8 cellular contexts compared by ENCODE assay signal in genomic region chr4:39062094-39062493, GRCh38. TPM values are rescaled to one million over a fixed set of nuclear protein-coding genes. Genes with fewer than 3 reads are reported as not detected.
A peak's percentile ranks its signal among the peaks of the same experiment; 100 is the strongest.
DNase-seq lines count a peak whose midpoint lies in the region; ATAC-seq, FAIRE-seq and TF ChIP-seq lines count a peak whose summit lies in the region.

Gene KLHL5, plus strand, starts transcription at chr4:39062232. Its CDS starts 421 bp downstream, at chr4:39062653.

- ATAC-seq in GM12878 (peak; percentile 75), GM21737 (IDR thresholded peaks at IDR 0.05; ENCODE audit: unreplicated experiment) (no peak), GM18909 (IDR thresholded peaks at IDR 0.05; ENCODE audit: poor library complexity, unreplicated experiment) (no peak)
- no peak for ATAC-seq in stimulated activated naive CD8-positive, alpha-beta T cell treated with anti-CD3 and anti-CD28 coated beads, Interleukin-15, Interleukin-2, amounts not matched to agents 100 U/mL and 50 U/mL, for 24 hours

- H3K27me3 Mint-ChIP-seq in HFFc6 (ENCODE audit: insufficient read depth): no peaks in the 10 kb centered on the region

- H3K4me3 Mint-ChIP-seq in HFFc6: peak within 1 kb of the TSS; percentile 33; the same call in 1 of the 2 replicates

- no peaks in the 10 kb centered on the region for H4K20me1 ChIP-seq in GM12878 (ENCODE audit: control insufficient read depth, insufficient read depth)

- no peaks in the 10 kb centered on the region for H3K36me3 ChIP-seq in GM12878 (ENCODE audit: control insufficient read depth in 2 of 2, insufficient read depth in 2 of 2, low read length in 1 of 2)
- no peaks in the 10 kb centered on the region for H3K36me3 ChIP-seq in stomach

- H3K4me1 ChIP-seq in GM12878 (ENCODE audit: control insufficient read depth, insufficient read depth, low read length) (peaks cover 9% of the 10 kb centered on the region), stomach (peaks cover 8 to 16% (median 10%) of the 10 kb centered on the region in 4 donors)

- SMC1A ChIA-PET in GM12878 (lab: Charles Lee; ENCODE audit: uncharacterized antibody, unreplicated experiment): interaction anchor here (6.7 kb wide), 1 partner anchor 13 kb away, joined by 52 read pairs; no protein-coding TSS in a partner anchor

- no peaks in the 10 kb centered on the region for H3K36me3 Mint-ChIP-seq in HFFc6 (ENCODE audit: low read depth)

- no peak for TF ChIP-seq EP300 in GM12878 (IDR thresholded peaks at IDR 0.05; ENCODE audit: borderline replicate concordance in 1 of 2, control insufficient read depth in 1 of 2, low read depth in 2 of 2, low read length in 2 of 2)
- no peak for TF ChIP-seq EP300 in stomach (IDR thresholded peaks at IDR 0.05)

- H3K4me2 ChIP-seq in GM12878 (ENCODE audit: control insufficient read depth, insufficient read depth): peak within 1 kb of the TSS; percentile 46

- no peak for TF ChIP-seq CTCF in HFFc6 (IDR thresholded peaks at IDR 0.05)
- TF ChIP-seq CTCF in GM12878 (IDR thresholded peaks at IDR 0.05 in 2 of 3, conservative IDR thresholded peaks at IDR 0.05 in 1 of 3; ENCODE audit: control insufficient read depth in 2 of 3, extremely low read depth in 1 of 3, insufficient read depth in 1 of 3, low read depth in 3 of 3, low read length in 3 of 3): no peak
- TF ChIP-seq CTCF in stomach (IDR thresholded peaks at IDR 0.05): no peak

- BruUV-seq in GM12878 (replicated peaks; lab: Mats Ljungman, UMichigan): no TSS peak

- H3K4me3 ChIP-seq in GM12878 (no peak within 1 kb of the TSS), stomach (no peak within 1 kb of the TSS)

- H3K9me3 ChIP-seq in GM12878 (replicated peaks; ENCODE audit: control insufficient read depth, insufficient read depth, low read length) (no peaks in the 10 kb centered on the region), stomach (no peaks in the 10 kb centered on the region)

- H3K27me3 ChIP-seq in GM12878 (replicated peaks in 1 of 2; ENCODE audit: control insufficient read depth in 2 of 2, insufficient read depth in 2 of 2, low read length in 1 of 2) (no peaks in the 10 kb centered on the region), stomach (no peaks in the 10 kb centered on the region)

- H3K27ac Mint-ChIP-seq in HFFc6: peak within 1 kb of the TSS; percentile 12

- CTCF ChIA-PET in GM12878 (lab: Yijun Ruan, JAX): interaction anchor here (0.8 to 1.8 kb wide), 2 partner anchors 8 to 10 kb away, joined by 4 to 12 read pairs; no protein-coding TSS in a partner anchor
- CTCF ChIA-PET in HEK293T (lab: Yijun Ruan, JAX): no interaction called here

- H3K9me3 Mint-ChIP-seq in HFFc6: no peaks in the 10 kb centered on the region

- in situ Hi-C loops in GM12878 (cut with MboI): no loop called here

- peaks cover 25% of the 10 kb centered on the region for H3K4me1 Mint-ChIP-seq in HFFc6 (ENCODE audit: low read depth)

- no peak for TF ChIP-seq RAD21 in GM12878 (IDR thresholded peaks at IDR 0.05; ENCODE audit: insufficient read depth, low read depth, low read length)

- TF ChIP-seq POLR2A in GM12878 (IDR thresholded peaks at IDR 0.05; ENCODE audit: low read depth, low read length) (no peak), stomach (IDR thresholded peaks at IDR 0.05) (no peak)

- no peak within 1 kb of the TSS for H3K9ac ChIP-seq in GM12878 (ENCODE audit: control insufficient read depth, insufficient read depth, low read length)

- DNase-seq in HFFc6: no peak
- DNase-seq in GM12878 (ENCODE audit: low read depth, low spot score): no peak
- peak; percentile 39 for DNase-seq in inferior parietal cortex (ENCODE audit: extremely low spot score)
- no peak for DNase-seq in stomach
- no peak for DNase-seq in stimulated activated naive CD8-positive, alpha-beta T cell treated with anti-CD3 and anti-CD28 coated beads, Interleukin-15, Interleukin-2, amounts not matched to agents 100 U/mL and 50 U/mL, for 24 hours
- DNase-seq in HEK293T (ENCODE audit: extremely low spot score): no peak

- intact Hi-C loops in GM12878 (cut with micrococcal nuclease; ENCODE audit: unreplicated experiment): no loop called here
- intact Hi-C loops in stomach (cut with DNase I; ENCODE audit: low total_unique reads): no loop called here

- no peak for FAIRE-seq in GM12878 (lab: Jason Lieb, UNC)

- WGBS in GM12878 (ENCODE audit: insufficient coverage, insufficient replicate concordance, low lambda C conversion rate, missing lambda C conversion rate): 28% methylated on average over 4 of the region's 4 CpGs
- 32 to 42% (median 38%) methylated on average over 4 of the region's 4 CpGs for WGBS in stomach, 5 donors

- RAD21 ChIA-PET in GM12878 (lab: Charles Lee; ENCODE audit: unreplicated experiment): interaction anchor here (1.5 kb wide), 1 partner anchor 17 kb away, joined by 3 read pairs; no protein-coding TSS in a partner anchor

- POLR2A ChIA-PET in GM12878 (lab: Charles Lee) (interaction anchor here (1.2 kb wide), 1 partner anchor 18 kb away, joined by 3 read pairs; no protein-coding TSS in a partner anchor), HEK293T (lab: Yijun Ruan, JAX) (no interaction called here)

- no peak within 1 kb of the TSS for H2AFZ ChIP-seq in GM12878 (ENCODE audit: control insufficient read depth, low read depth, low read length)

- H3K27ac ChIP-seq in GM12878 (ENCODE audit: control insufficient read depth, insufficient read depth): peak within 1 kb of the TSS; percentile 27; the same call in 1 of the 2 replicates
- no peak within 1 kb of the TSS for H3K27ac ChIP-seq in stomach

- H3K79me2 ChIP-seq in GM12878 (ENCODE audit: control insufficient read depth, insufficient read depth, low read length): peaks cover 21% of the 10 kb centered on the region

TF ChIP-seq in GM12878, 131 proteins besides CTCF, POLR2A, EP300 and RAD21 (continues in another document):
- peak; percentile 70 for TF ChIP-seq RUNX3 (IDR thresholded peaks at IDR 0.05; ENCODE audit: low read length)
- TF ChIP-seq PKNOX1 (IDR thresholded peaks at IDR 0.05): no peak
- no peak for TF ChIP-seq STAT3 (IDR thresholded peaks at IDR 0.05; ENCODE audit: low read depth, low read length)
- TF ChIP-seq RB1 (IDR thresholded peaks at IDR 0.05; ENCODE audit: borderline replicate concordance): no peak
- TF ChIP-seq HDAC6 (IDR thresholded peaks at IDR 0.05; ENCODE audit: unreplicated experiment): no peak

TF ChIP-seq in HEK293T, 16 proteins besides CTCF, POLR2A, EP300 and RAD21:
- TF ChIP-seq LEF1 (IDR thresholded peaks at IDR 0.05; ENCODE audit: borderline replicate concordance) (no peak), SUZ12 (IDR thresholded peaks at IDR 0.05) (no peak), HDGF (IDR thresholded peaks at IDR 0.05; ENCODE audit: borderline replicate concordance) (no peak), CTBP1 (IDR thresholded peaks at IDR 0.05; ENCODE audit: borderline replicate concordance) (no peak), SP1 (IDR thresholded peaks at IDR 0.05) (no peak), FOXK2 (IDR thresholded peaks at IDR 0.05) (no peak), PKNOX1 (IDR thresholded peaks at IDR 0.05) (no peak), ZNF384 (IDR thresholded peaks at IDR 0.05) (no peak), TARDBP (IDR thresholded peaks at IDR 0.05) (no peak), BHLHE40 (IDR thresholded peaks at IDR 0.05; ENCODE audit: borderline replicate concordance) (no peak), FOXA1 (IDR thresholded peaks at IDR 0.05) (no peak), ELF4 (IDR thresholded peaks at IDR 0.05) (no peak), NFRKB (IDR thresholded peaks at IDR 0.05) (no peak), ARNT (IDR thresholded peaks at IDR 0.05) (no peak), FOXM1 (IDR thresholded peaks at IDR 0.05; ENCODE audit: borderline replicate concordance) (no peak)

RNA-seq across cellular contexts. Expression of gene KLHL5, which starts in this region (rescaled TPM):
- 10 to 100 TPM; 48.0 to 59.3 (median 50.6) TPM for total RNA-seq in HFFc6 (2021; fragmentation: NEBNext Ultra II Directional; extraction: Animal tissue kit (Norgen Biotek cat#: 25700))
- total RNA-seq in GM12878 (2013; cell fraction: nucleolus; rRNA removed): 37.6 and 40.5 TPM in 2 replicates
- total RNA-seq in GM12878 (2014; rRNA removed) (11.7 and 14.2 TPM in 2 replicates), GM12878 (2014; rRNA removed; fragmentation: Illumina TruSeq; extraction: Trizol) (19.5 and 21.6 TPM in 2 replicates), GM12878 (2021) (16.9 and 19.7 TPM in 2 replicates), stomach (10 to 100 TPM; 11.7 to 51.0 (median 24.9) TPM)
- 7.5 TPM for polyA plus RNA-seq in GM12878 (2011; ENCODE audit: low read depth)
- polyA plus RNA-seq in GM12878 (2011; rRNA removed) (27.3 and 31.3 TPM in 2 replicates), GM12878 (2014; fragmentation: Illumina TruSeq; extraction: Trizol) (15.7 and 20.2 TPM in 2 replicates), GM12878 (2014; fragmentation: Nextera tagmentation; extraction: Ambion mirVana) (1 to 10 TPM; 4.7 to 7.4 TPM), GM12878 (2014; rRNA removed) (12.1 and 13.5 TPM in 2 replicates), GM12878 (2016; fragmentation: Nextera tagmentation; extraction: Ambion mirVana) (10 to 100 TPM in 1 of 2 experiments, 1 to 10 TPM in 1; 9.8 to 10.6 TPM), stomach (10 to 100 TPM in 2 of 3 donors, 1 to 10 TPM in 1; 6.3 to 35.1 (median 21.2) TPM)
- 14.5 and 17.8 TPM in 2 replicates for polyA plus RNA-seq in GM12878 (2011; cell fraction: cytosol; rRNA removed)
- polyA plus RNA-seq in GM12878 (2011; cell fraction: nucleus; rRNA removed): 15.9 and 21.8 TPM in 2 replicates
- polyA plus RNA-seq in GM12878 (2012): 9.0 and 10.2 TPM in 2 replicates
- 32.2 and 62.2 TPM in 2 replicates for polyA minus RNA-seq in GM12878 (2011; rRNA and poly(A)+ RNA removed)
- polyA minus RNA-seq in GM12878 (2011; cell fraction: cytosol; rRNA and poly(A)+ RNA removed): 12.7 and 13.5 TPM in 2 replicates
- 14.0 and 24.4 TPM in 2 replicates for polyA minus RNA-seq in GM12878 (2011; cell fraction: nucleus; rRNA and poly(A)+ RNA removed)
